Comparison of ENCODE assay signal across 8 cellular contexts in the genomic region with DNA sequence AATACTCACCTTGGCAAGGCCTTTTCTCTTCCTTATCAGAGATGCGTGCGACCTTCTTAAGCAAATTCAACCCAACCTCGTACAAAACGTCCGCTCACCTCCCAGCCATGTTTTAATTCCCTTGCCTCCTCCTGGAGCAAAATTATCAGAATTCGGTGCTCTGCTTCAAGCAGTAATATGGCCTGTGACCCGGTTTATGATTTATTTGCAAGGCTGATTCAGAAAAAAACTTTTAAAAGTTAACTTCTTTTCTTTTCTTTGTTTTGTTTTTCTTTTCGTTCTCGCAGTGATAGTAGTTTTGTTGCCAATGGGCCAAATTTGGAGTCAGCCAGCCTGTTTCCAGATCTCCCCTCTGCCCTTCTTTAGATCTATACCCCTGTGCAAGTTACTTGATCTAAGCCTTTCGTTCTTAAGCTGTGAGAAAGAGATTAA. TPM values are rescaled to one million over a fixed set of nuclear protein-coding genes. Genes with fewer than 3 reads are reported as not detected.
A peak's percentile ranks its signal among the peaks of the same experiment; 100 is the strongest.
DNase-seq lines count a peak whose midpoint lies in the region; ATAC-seq and TF ChIP-seq lines count a peak whose summit lies in the region.

A gene with protein sequence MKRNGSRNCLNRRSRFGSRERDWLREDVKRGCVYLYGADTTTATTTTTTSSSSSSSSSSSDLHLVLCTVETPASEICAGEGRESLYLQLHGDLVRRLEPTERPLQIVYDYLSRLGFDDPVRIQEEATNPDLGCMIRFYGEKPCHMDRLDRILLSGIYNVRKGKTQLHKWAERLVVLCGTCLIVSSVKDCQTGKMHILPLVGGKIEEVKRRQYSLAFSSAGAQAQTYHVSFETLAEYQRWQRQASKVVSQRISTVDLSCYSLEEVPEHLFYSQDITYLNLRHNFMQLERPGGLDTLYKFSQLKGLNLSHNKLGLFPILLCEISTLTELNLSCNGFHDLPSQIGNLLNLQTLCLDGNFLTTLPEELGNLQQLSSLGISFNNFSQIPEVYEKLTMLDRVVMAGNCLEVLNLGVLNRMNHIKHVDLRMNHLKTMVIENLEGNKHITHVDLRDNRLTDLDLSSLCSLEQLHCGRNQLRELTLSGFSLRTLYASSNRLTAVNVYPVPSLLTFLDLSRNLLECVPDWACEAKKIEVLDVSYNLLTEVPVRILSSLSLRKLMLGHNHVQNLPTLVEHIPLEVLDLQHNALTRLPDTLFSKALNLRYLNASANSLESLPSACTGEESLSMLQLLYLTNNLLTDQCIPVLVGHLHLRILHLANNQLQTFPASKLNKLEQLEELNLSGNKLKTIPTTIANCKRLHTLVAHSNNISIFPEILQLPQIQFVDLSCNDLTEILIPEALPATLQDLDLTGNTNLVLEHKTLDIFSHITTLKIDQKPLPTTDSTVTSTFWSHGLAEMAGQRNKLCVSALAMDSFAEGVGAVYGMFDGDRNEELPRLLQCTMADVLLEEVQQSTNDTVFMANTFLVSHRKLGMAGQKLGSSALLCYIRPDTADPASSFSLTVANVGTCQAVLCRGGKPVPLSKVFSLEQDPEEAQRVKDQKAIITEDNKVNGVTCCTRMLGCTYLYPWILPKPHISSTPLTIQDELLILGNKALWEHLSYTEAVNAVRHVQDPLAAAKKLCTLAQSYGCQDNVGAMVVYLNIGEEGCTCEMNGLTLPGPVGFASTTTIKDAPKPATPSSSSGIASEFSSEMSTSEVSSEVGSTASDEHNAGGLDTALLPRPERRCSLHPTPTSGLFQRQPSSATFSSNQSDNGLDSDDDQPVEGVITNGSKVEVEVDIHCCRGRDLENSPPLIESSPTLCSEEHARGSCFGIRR (N-terminal part only) (minus strand): TSS at position 382 of the 432 bp plus-strand sequence. CDS start 9,906 bp downstream, outside the sequence.

- ATAC-seq in T-helper 17 cell, result no peak
- no peak for ATAC-seq in foreskin keratinocyte
- no peak for ATAC-seq in HG02642 (IDR thresholded peaks at IDR 0.05; ENCODE audit: poor library complexity, unreplicated experiment)
- ATAC-seq in HG03095 (IDR thresholded peaks at IDR 0.05; ENCODE audit: unreplicated experiment), result no peak
- ATAC-seq in HG03045 (IDR thresholded peaks at IDR 0.05; ENCODE audit: unreplicated experiment), result no peak

- H3K4me3 Mint-ChIP-seq in T-helper 17 cell, result peak within 1 kb of the TSS; percentile 87

- no peak for DNase-seq in GM12865 (ENCODE audit: low read depth)
- DNase-seq in T-helper 17 cell, result no peak
- DNase-seq in foreskin keratinocyte, result no peak
- DNase-seq in retinal pigment epithelial cell (ENCODE audit: low read depth), result no peak
- DNase-seq in GM10266 (ENCODE audit: extremely low spot score), result no peak

- H3K27me3 ChIP-seq in foreskin keratinocyte, result peaks cover 13% of the 10 kb centered on the region

- H3K36me3 Mint-ChIP-seq in T-helper 17 cell (ENCODE audit: low read depth), result no peaks in the 10 kb centered on the region

- H3K9me3 ChIP-seq in T-helper 17 cell (ENCODE audit: control insufficient read depth, low read length, poor library complexity, severe bottlenecking), result no peaks in the 10 kb centered on the region

- peak within 1 kb of the TSS; percentile 67 for H3K27ac ChIP-seq in foreskin keratinocyte

- H3K4me1 Mint-ChIP-seq in T-helper 17 cell, result peaks cover 11% of the 10 kb centered on the region

- H3K4me1 ChIP-seq in foreskin keratinocyte, result peaks cover 8% of the 10 kb centered on the region

- TF ChIP-seq CTCF in GM12865 (IDR thresholded peaks at IDR 0.05; ENCODE audit: insufficient read depth, low read depth, low read length, missing control alignments) (no peak), foreskin keratinocyte (conservative IDR thresholded peaks at IDR 0.05) (no peak), retinal pigment epithelial cell (conservative IDR thresholded peaks at IDR 0.05; ENCODE audit: low read depth, low read length) (no peak), GM10266 (IDR thresholded peaks at IDR 0.05; ENCODE audit: control insufficient read depth, insufficient read depth, low read depth, missing control alignments) (no peak)

- H3K27ac Mint-ChIP-seq in T-helper 17 cell, result peak within 1 kb of the TSS; percentile 41

- peak within 1 kb of the TSS; percentile 97 for H3K4me3 ChIP-seq in GM12865 (ENCODE audit: low read depth, low read length)
- peak within 1 kb of the TSS; percentile 89 for H3K4me3 ChIP-seq in retinal pigment epithelial cell (ENCODE audit: low read length)

- no peaks in the 10 kb centered on the region for H3K27me3 Mint-ChIP-seq in T-helper 17 cell

RNA-seq across cellular contexts. Expression of the gene that starts here (rescaled TPM):
- 10 to 100 TPM in 1 of 2 donors, 1 to 10 TPM in 1; 9.3 to 10.2 TPM for total RNA-seq in T-helper 17 cell
- total RNA-seq in foreskin keratinocyte, result 6.2 and 7.4 TPM in 2 replicates
- 1.4 and 1.6 TPM in 2 replicates for polyA plus RNA-seq in foreskin keratinocyte
